Comparison of ENCODE assay signal across 8 cellular contexts in the genomic region with DNA sequence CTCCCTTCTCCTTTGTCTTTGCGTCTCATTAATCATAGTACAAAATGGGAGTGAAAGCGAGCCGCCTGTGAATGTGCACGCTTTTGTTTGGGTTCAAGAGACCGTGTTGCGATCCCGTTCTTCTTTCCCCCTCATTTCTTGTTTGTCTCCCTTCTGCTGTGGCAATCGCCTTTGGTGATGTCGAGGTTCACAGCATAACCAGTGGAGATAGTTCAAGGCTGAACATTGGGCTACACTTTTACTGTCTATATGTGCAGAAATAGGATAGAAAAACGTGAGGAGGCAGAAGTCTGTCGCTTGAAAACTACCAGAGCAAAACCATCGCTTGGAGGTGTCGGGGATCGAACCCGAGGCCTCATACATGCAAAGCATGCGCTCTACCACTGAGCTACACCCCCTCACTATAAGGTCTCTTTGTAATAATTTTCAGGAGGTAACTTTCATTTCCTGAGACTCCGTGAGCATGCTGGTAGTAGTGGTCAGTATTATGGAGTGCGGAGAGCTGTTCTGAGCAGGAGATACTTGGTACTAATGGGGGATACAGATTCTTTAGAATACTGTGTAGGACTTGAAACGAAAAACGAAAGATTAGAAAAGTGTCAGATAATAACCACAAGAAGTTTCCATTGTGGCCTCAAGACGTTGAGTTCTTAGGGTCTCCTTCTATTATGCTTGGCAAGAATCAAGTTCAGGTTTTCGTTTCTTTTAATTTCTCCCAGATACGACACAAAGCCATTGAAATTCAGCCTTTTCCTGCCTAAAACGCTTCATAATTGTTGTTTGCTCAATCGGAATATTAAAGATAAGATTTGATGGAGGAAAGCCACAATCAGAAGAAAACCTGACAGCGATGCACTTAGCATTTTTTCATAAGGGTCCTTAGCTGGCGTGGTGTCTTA.
A peak's percentile ranks its signal among the peaks of the same experiment; 100 is the strongest.
DNase-seq lines count a peak whose midpoint lies in the region; ATAC-seq and TF ChIP-seq lines count a peak whose summit lies in the region.

No MANE protein-coding gene starts in this region.

- no peaks in the 10 kb centered on the region for H4K20me1 ChIP-seq in KMS-11 (ENCODE audit: insufficient read depth)

- H3K27ac ChIP-seq in KMS-11 = no peak overlapping the region

- H3K36me3 ChIP-seq in KMS-11 (ENCODE audit: insufficient read depth) = no peaks in the 10 kb centered on the region

- no peak for TF ChIP-seq CTCF in KMS-11 (conservative IDR thresholded peaks at IDR 0.05; ENCODE audit: low read depth, low read length)
- TF ChIP-seq CTCF in WI38 (IDR thresholded peaks at IDR 0.05; ENCODE audit: low read depth, low read length) = no peak

- H3K4me2 ChIP-seq in KMS-11 = peak overlapping the region; percentile 41

- no peak overlapping the region for H2AFZ ChIP-seq in KMS-11 (ENCODE audit: low read depth)

- H3K79me2 ChIP-seq in KMS-11 (ENCODE audit: insufficient read depth, low read depth) = no peaks in the 10 kb centered on the region

- H3K9ac ChIP-seq in KMS-11 = no peak overlapping the region

- H3K4me1 ChIP-seq in KMS-11 (ENCODE audit: low read depth, poor library complexity, severe bottlenecking) = no peaks in the 10 kb centered on the region

- DNase-seq in NCI-H2081 (lab: John Stamatoyannopoulos, UW) = peak; percentile 36 to 44
- no peak for DNase-seq in NCI-H2081 treated with DMSO at 0.1 percent for 48 hours (lab: John Stamatoyannopoulos, UW)
- peak; percentile 78 for DNase-seq in kidney glomerular epithelial cell (lab: John Stamatoyannopoulos, UW)
- no peak for DNase-seq in amygdala (lab: John Stamatoyannopoulos, UW)
- DNase-seq in activated naive CD4-positive, alpha-beta T cell treated with anti-CD3 and anti-CD28 coated beads, Interleukin-2, amount 50 U/mL, for 16 hours = no peak

- ATAC-seq in GM18873 (IDR thresholded peaks at IDR 0.05; ENCODE audit: low FRiP score, unreplicated experiment) = no peak

- H3K27me3 ChIP-seq in KMS-11 (ENCODE audit: insufficient read depth, low read depth) = peaks cover 7% of the 10 kb centered on the region

- H3K4me3 ChIP-seq in KMS-11 (IDR thresholded peaks at IDR 0.05; ENCODE audit: insufficient read depth, low read depth, low read length) = no peak overlapping the region
- H3K4me3 ChIP-seq in WI38 (ENCODE audit: low read depth, low read length) = peak overlapping the region; percentile 43

Comparison
In these comparisons a context has a peak if more than half of its experiments do, and no peak if none do; other contexts are left out.
1. DNase-seq: peak in NCI-H2081 (2 of 2) and kidney glomerular epithelial cell (single experiment); none in NCI-H2081 treated with DMSO at 0.1 percent for 48 hours (single experiment), amygdala (0 of 56) and activated naive CD4-positive, alpha-beta T cell treated with anti-CD3 and anti-CD28 coated beads, Interleukin-2, amount 50 U/mL, for 16 hours (single experiment).